17 cellular contexts compared by ENCODE assay signal in the genomic region with DNA sequence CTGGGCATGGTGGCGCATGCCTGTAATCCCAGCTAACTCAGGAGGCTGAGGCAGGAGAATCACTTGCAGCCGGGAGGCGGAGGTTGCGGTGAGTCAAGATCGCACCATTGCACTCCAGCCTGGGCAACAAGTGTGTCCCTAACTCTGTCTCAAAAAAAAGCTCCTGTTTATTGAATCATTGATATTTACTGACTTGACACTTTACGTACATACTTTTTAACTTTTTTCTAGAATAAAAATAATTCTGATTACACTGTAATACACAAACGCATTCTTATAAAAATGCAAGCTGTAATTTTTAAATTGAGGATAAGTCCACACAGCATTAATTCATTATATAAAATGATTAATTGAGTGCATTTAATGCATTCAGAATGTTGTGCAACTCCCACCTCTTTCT. TPM values are rescaled to one million over a fixed set of nuclear protein-coding genes. Genes with fewer than 3 reads are reported as not detected.
DNase-seq lines count a peak whose midpoint lies in the region; ATAC-seq and TF ChIP-seq lines count a peak whose summit lies in the region.
"Had no signal": no experiment of that assay in that cellular context is flagged by ENCODE, and none has a peak within 500 bp of the region (broad histone marks: within the 10 kb centered on the region; RNA-seq: fewer than 3 reads in every experiment).

No MANE protein-coding gene starts in this region.

- H3K36me3 Mint-ChIP-seq in CD4-positive, alpha-beta T cell (ENCODE audit: low read depth), result peaks cover 35% of the 10 kb centered on the region
- H3K36me3 Mint-ChIP-seq in activated naive CD8-positive, alpha-beta T cell treated with anti-CD3 and anti-CD28 coated beads, Interleukin-2, amount 50 U/mL, for 24 hours (ENCODE audit: low read depth), result peaks cover 45% of the 10 kb centered on the region
- peaks cover 5% of the 10 kb centered on the region for H3K36me3 Mint-ChIP-seq in chondrocyte (ENCODE audit: low read depth)

- H3K9me3 ChIP-seq in CD4-positive, alpha-beta T cell (ENCODE audit: control insufficient read depth, low read length), result no peaks in the 10 kb centered on the region
- H3K9me3 ChIP-seq: HAP-1 had no signal

- POLR2A ChIA-PET in CD4-positive, alpha-beta T cell (lab: Charles Lee), result interaction anchor here (0.7 to 8.3 kb wide), 3 partner anchors 11 to 15 kb away, joined by 3 to 99 read pairs (median 4); partner anchors contain the start of gene ERCC6L2
- POLR2A ChIA-PET in RWPE1 (lab: Yijun Ruan, JAX; ENCODE audit: low non-redundant PET), result no interaction called here

- no peak for ATAC-seq in CD4-positive, alpha-beta T cell (ENCODE audit: poor library complexity)
- no peak for ATAC-seq in activated naive CD8-positive, alpha-beta T cell treated with anti-CD3 and anti-CD28 coated beads, Interleukin-2, amount 50 U/mL, for 24 hours
- ATAC-seq in HG03457 (IDR thresholded peaks at IDR 0.05; ENCODE audit: unreplicated experiment), result no peak
- ATAC-seq: GM12878 had no signal

- H3K27ac ChIP-seq in CD4-positive, alpha-beta T cell (ENCODE audit: low read depth, low read length), result no peak overlapping the region
- 0 out of 2 replicates have a peak overlapping the region, but pooled peaks have one; percentile 1 for H3K27ac ChIP-seq in RWPE1
- H3K27ac ChIP-seq: GM23248 had no signal

- no peaks in the 10 kb centered on the region for H3K27me3 ChIP-seq in CD4-positive, alpha-beta T cell (ENCODE audit: control insufficient read depth, insufficient read depth, low read length)
- H3K27me3 ChIP-seq: BE2C had no signal

- H3K27ac Mint-ChIP-seq in CD4-positive, alpha-beta T cell, result peak overlapping the region; percentile 55
- peak overlapping the region; percentile 20 for H3K27ac Mint-ChIP-seq in activated naive CD8-positive, alpha-beta T cell treated with anti-CD3 and anti-CD28 coated beads, Interleukin-2, amount 50 U/mL, for 24 hours
- H3K27ac Mint-ChIP-seq in chondrocyte (ENCODE audit: unreplicated experiment), result no peak overlapping the region

- H3K27me3 Mint-ChIP-seq in CD4-positive, alpha-beta T cell, result no peaks in the 10 kb centered on the region
- H3K27me3 Mint-ChIP-seq in activated naive CD8-positive, alpha-beta T cell treated with anti-CD3 and anti-CD28 coated beads, Interleukin-2, amount 50 U/mL, for 24 hours, result no peaks in the 10 kb centered on the region
- H3K27me3 Mint-ChIP-seq in chondrocyte (ENCODE audit: low read depth), result no peaks in the 10 kb centered on the region
- H3K27me3 Mint-ChIP-seq: CD4-positive, CD25-positive, alpha-beta regulatory T cell had no signal

- H3K4me1 Mint-ChIP-seq in CD4-positive, alpha-beta T cell (ENCODE audit: low read depth), result peaks cover 62% of the 10 kb centered on the region
- H3K4me1 Mint-ChIP-seq in activated naive CD8-positive, alpha-beta T cell treated with anti-CD3 and anti-CD28 coated beads, Interleukin-2, amount 50 U/mL, for 24 hours, result peaks cover 56% of the 10 kb centered on the region
- no peaks in the 10 kb centered on the region for H3K4me1 Mint-ChIP-seq in chondrocyte (ENCODE audit: low read depth)

- TF ChIP-seq CTCF in CD4-positive, alpha-beta T cell (IDR thresholded peaks at IDR 0.05), result no peak
- TF ChIP-seq CTCF in RWPE1 (conservative IDR thresholded peaks at IDR 0.05; ENCODE audit: low read depth), result no peak
- TF ChIP-seq CTCF in chondrocyte (IDR thresholded peaks at IDR 0.05), result no peak

- intact Hi-C loops in CD4-positive, alpha-beta T cell (cut with DNase I, micrococcal nuclease), result no loop called here

- CTCF ChIA-PET in CD4-positive, alpha-beta T cell (lab: Charles Lee), result interaction anchor here (1.1 kb wide), 2 partner anchors 12 to 104 kb away, joined by 3 read pairs; no protein-coding TSS in a partner anchor
- CTCF ChIA-PET in RWPE1 (lab: Yijun Ruan, JAX), result interaction anchor here (0.7 kb wide), 1 partner anchor 8 kb away, joined by 3 read pairs; no protein-coding TSS in a partner anchor

- no peak for DNase-seq in CD4-positive, alpha-beta T cell
- DNase-seq in RWPE1 (ENCODE audit: low spot score) (no peak), chondrocyte (ENCODE audit: low spot score) (no peak), DMS53 treated with DMSO at 0.1 percent for 48 hours (lab: John Stamatoyannopoulos, UW; ENCODE audit: unreplicated experiment) (no peak)
- no peak for DNase-seq in activated naive CD8-positive, alpha-beta T cell treated with anti-CD3 and anti-CD28 coated beads, Interleukin-2, amount 50 U/mL, for 24 hours
- DNase-seq: ACHN; BE2C; C1 segment of cervical spinal cord; Calu3; CD4-positive, CD25-positive, alpha-beta regulatory T cell; DND-41; EL; GM23248; KBM-7 had no signal

- H3K4me3 Mint-ChIP-seq in CD4-positive, alpha-beta T cell, result no peak overlapping the region
- H3K4me3 Mint-ChIP-seq in activated naive CD8-positive, alpha-beta T cell treated with anti-CD3 and anti-CD28 coated beads, Interleukin-2, amount 50 U/mL, for 24 hours, result no peak overlapping the region
- H3K4me3 Mint-ChIP-seq in chondrocyte (ENCODE audit: unreplicated experiment), result no peak overlapping the region

- H3K9me3 Mint-ChIP-seq in CD4-positive, alpha-beta T cell, result peaks cover 4% of the 10 kb centered on the region
- peaks cover 20% of the 10 kb centered on the region for H3K9me3 Mint-ChIP-seq in activated naive CD8-positive, alpha-beta T cell treated with anti-CD3 and anti-CD28 coated beads, Interleukin-2, amount 50 U/mL, for 24 hours
- peaks cover 7% of the 10 kb centered on the region for H3K9me3 Mint-ChIP-seq in chondrocyte (ENCODE audit: low read depth)

RNA-seq across cellular contexts. Expression of gene ERCC6L2, which starts 15.6 kb away (rescaled TPM):
- total RNA-seq in CD4-positive, alpha-beta T cell, result 10 to 100 TPM; 30.8 to 31.3 TPM
- total RNA-seq in chondrocyte, result 34.9 to 41.1 TPM (median 35.8 TPM) in 3 replicates
